28 cellular contexts compared by ENCODE assay signal in the genomic region with DNA sequence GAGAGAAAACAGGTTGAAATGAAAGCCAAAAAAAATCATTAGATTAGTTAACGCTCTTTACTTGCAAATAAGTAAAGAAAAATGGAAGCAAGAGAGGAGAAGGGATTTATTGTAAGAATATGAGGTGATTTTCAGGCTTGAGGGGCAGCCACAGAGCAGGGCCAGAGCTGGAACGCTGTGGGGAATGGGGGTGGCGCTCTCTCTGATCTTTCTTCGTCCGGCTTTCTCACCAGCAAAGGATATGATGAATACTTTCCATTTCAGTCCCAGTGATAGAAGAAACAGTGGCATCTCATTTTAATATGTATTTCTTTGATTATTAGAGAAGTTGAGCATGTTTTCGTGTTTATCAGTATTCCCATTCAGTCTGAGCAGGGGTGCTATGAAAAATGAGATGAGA.
"Had no signal": no experiment of that assay in that cellular context is flagged by ENCODE, and none has a peak within 500 bp of the region (broad histone marks: within the 10 kb centered on the region; RNA-seq: fewer than 3 reads in every experiment).

No MANE protein-coding gene starts in this region.

- H3K36me3 ChIP-seq: adrenal gland, heart left ventricle had no signal

- H3K4me1 Mint-ChIP-seq: activated CD4-positive, alpha-beta memory T cell treated with anti-CD3 and anti-CD28 coated beads, Interleukin-2, amount 10 ng/mL, durations not matched to agents 7 days and 5 days; activated CD4-positive, alpha-beta T cell treated with anti-CD3 and anti-CD28 coated beads, Interleukin-2, amount 10 ng/mL, durations not matched to agents 7 days and 5 days; activated naive CD4-positive, alpha-beta T cell treated with anti-CD3 and anti-CD28 coated beads, Interleukin-2, amount 10 ng/mL, durations not matched to agents 7 days and 5 days had no signal

- H3K4me3 ChIP-seq: adrenal gland, body of pancreas, heart left ventricle had no signal

- H3K36me3 Mint-ChIP-seq: activated naive CD4-positive, alpha-beta T cell treated with anti-CD3 and anti-CD28 coated beads, Interleukin-2, amount 10 ng/mL, durations not matched to agents 7 days and 5 days; activated naive CD4-positive, alpha-beta T cell treated with anti-CD3 and anti-CD28 coated beads, Interleukin-2, amount 50 U/mL, for 72 hours; T-cell had no signal

- H3K9me3 Mint-ChIP-seq: activated CD4-positive, alpha-beta memory T cell treated with anti-CD3 and anti-CD28 coated beads, Interleukin-2, amount 10 ng/mL, durations not matched to agents 7 days and 5 days; activated CD4-positive, alpha-beta T cell treated with anti-CD3 and anti-CD28 coated beads, Interleukin-2, amount 10 ng/mL, durations not matched to agents 7 days and 5 days; activated naive CD4-positive, alpha-beta T cell treated with anti-CD3 and anti-CD28 coated beads, Interleukin-2, amount 10 ng/mL, durations not matched to agents 7 days and 5 days; activated naive CD4-positive, alpha-beta T cell treated with anti-CD3 and anti-CD28 coated beads, Interleukin-2, amount 50 U/mL, for 72 hours; activated naive CD8-positive, alpha-beta T cell treated with anti-CD3 and anti-CD28 coated beads, Interleukin-2, amount 50 U/mL, for 24 hours; activated T-cell treated with anti-CD3 and anti-CD28 coated beads, Interleukin-2, amount 50 U/mL, for 24 hours; activated T-cell treated with anti-CD3 and anti-CD28 coated beads, Interleukin-2, amount 50 U/mL, for 72 hours had no signal

- ATAC-seq: activated naive CD4-positive, alpha-beta T cell treated with anti-CD3 and anti-CD28 coated beads, Interleukin-2, amount 50 U/mL, for 72 hours; activated naive CD8-positive, alpha-beta T cell treated with anti-CD3 and anti-CD28 coated beads, Interleukin-2, amount 50 U/mL, for 24 hours; activated T-cell treated with anti-CD3 and anti-CD28 coated beads, Interleukin-2, amount 50 U/mL, for 72 hours; body of pancreas; esophagus mucosa; heart left ventricle; T-cell had no signal

- H3K27me3 Mint-ChIP-seq: activated CD4-positive, alpha-beta T cell treated with anti-CD3 and anti-CD28 coated beads, Interleukin-2, amount 10 ng/mL, durations not matched to agents 7 days and 5 days; activated naive CD4-positive, alpha-beta T cell treated with anti-CD3 and anti-CD28 coated beads, Interleukin-2, amount 10 ng/mL, durations not matched to agents 7 days and 5 days; activated naive CD8-positive, alpha-beta T cell treated with anti-CD3 and anti-CD28 coated beads, Interleukin-2, amount 50 U/mL, for 24 hours had no signal

- H3K4me1 ChIP-seq: adrenal gland, body of pancreas, heart left ventricle had no signal

- DNase-seq: activated CD4-positive, alpha-beta memory T cell treated with anti-CD3 and anti-CD28 coated beads, Interleukin-2, amount 10 ng/mL, durations not matched to agents 7 days and 5 days; activated CD4-positive, alpha-beta T cell treated with anti-CD3 and anti-CD28 coated beads for 1 hour; activated CD4-positive, alpha-beta T cell treated with anti-CD3 and anti-CD28 coated beads for 4 hours; activated CD4-positive, alpha-beta T cell treated with anti-CD3 and anti-CD28 coated beads, Interleukin-2, amount 10 ng/mL, durations not matched to agents 7 days and 5 days; activated CD4-positive, alpha-beta T cell treated with anti-CD3 and anti-CD28 coated beads, Interleukin-2, amount 50 U/mL, for 4 hours; activated CD4-positive, CD25-positive, alpha-beta regulatory T cell; activated CD8-positive, alpha-beta memory T cell treated with anti-CD3 and anti-CD28 coated beads, Interleukin-2, amount 50 U/mL, for 48 hours; activated gamma-delta T cell; activated naive CD4-positive, alpha-beta T cell; activated naive CD4-positive, alpha-beta T cell treated with anti-CD3 and anti-CD28 coated beads, Interleukin-2, amount 10 ng/mL, durations not matched to agents 7 days and 5 days; activated naive CD8-positive, alpha-beta T cell treated with anti-CD3 and anti-CD28 coated beads, Interleukin-2, amount 50 U/mL, for 24 hours; activated T-cell treated with anti-CD3 and anti-CD28 coated beads for 4 hours; activated T-cell treated with anti-CD3 and anti-CD28 coated beads, Interleukin-2, amount 50 U/mL, for 24 hours; activated T-cell treated with anti-CD3 and anti-CD28 coated beads, Interleukin-2, amount 50 U/mL, for 72 hours; adrenal gland; amygdala; aorta; body of pancreas; caudate nucleus; cortex of kidney; effector CD8-positive, alpha-beta T cell; foreskin fibroblast; heart left ventricle; SW 1271; T-cell; T-helper 2 cell had no signal

- H3K27ac Mint-ChIP-seq: activated CD4-positive, alpha-beta memory T cell treated with anti-CD3 and anti-CD28 coated beads, Interleukin-2, amount 10 ng/mL, durations not matched to agents 7 days and 5 days; activated CD4-positive, alpha-beta T cell treated with anti-CD3 and anti-CD28 coated beads, Interleukin-2, amount 10 ng/mL, durations not matched to agents 7 days and 5 days; activated naive CD4-positive, alpha-beta T cell treated with anti-CD3 and anti-CD28 coated beads, Interleukin-2, amount 10 ng/mL, durations not matched to agents 7 days and 5 days; activated naive CD8-positive, alpha-beta T cell treated with anti-CD3 and anti-CD28 coated beads, Interleukin-2, amount 50 U/mL, for 24 hours; activated T-cell treated with anti-CD3 and anti-CD28 coated beads, Interleukin-2, amount 50 U/mL, for 24 hours; T-cell had no signal

- H3K27me3 ChIP-seq: adrenal gland, body of pancreas, heart left ventricle had no signal

- H3K9me3 ChIP-seq: adrenal gland, body of pancreas, heart left ventricle had no signal

- H3K4me3 Mint-ChIP-seq: activated CD4-positive, alpha-beta memory T cell treated with anti-CD3 and anti-CD28 coated beads, Interleukin-2, amount 10 ng/mL, durations not matched to agents 7 days and 5 days; activated CD4-positive, alpha-beta T cell treated with anti-CD3 and anti-CD28 coated beads, Interleukin-2, amount 10 ng/mL, durations not matched to agents 7 days and 5 days; activated naive CD4-positive, alpha-beta T cell treated with anti-CD3 and anti-CD28 coated beads, Interleukin-2, amount 10 ng/mL, durations not matched to agents 7 days and 5 days; activated naive CD8-positive, alpha-beta T cell treated with anti-CD3 and anti-CD28 coated beads, Interleukin-2, amount 50 U/mL, for 24 hours; activated T-cell treated with anti-CD3 and anti-CD28 coated beads, Interleukin-2, amount 50 U/mL, for 24 hours; activated T-cell treated with anti-CD3 and anti-CD28 coated beads, Interleukin-2, amount 50 U/mL, for 72 hours; T-cell had no signal
